11 cellular contexts compared by ENCODE assay signal in genomic region chr10:109961181-109962001, GRCh38. TPM values are rescaled to one million over a fixed set of nuclear protein-coding genes. Genes with fewer than 3 reads are reported as not detected.
DNase-seq lines count a peak whose midpoint lies in the region; ATAC-seq and TF ChIP-seq lines count a peak whose summit lies in the region.
"Had no signal": no experiment of that assay in that cellular context is flagged by ENCODE, and none has a peak within 500 bp of the region (broad histone marks: within the 10 kb centered on the region; RNA-seq: fewer than 3 reads in every experiment).

No MANE protein-coding gene starts in this region.

- no peak overlapping the region for H3K4me2 ChIP-seq in GM23248 (ENCODE audit: unreplicated experiment)

- no peak overlapping the region for H3K9ac ChIP-seq in GM23248
- H3K9ac ChIP-seq in endodermal cell (ENCODE audit: extremely low read depth, low read length, poor library complexity, severe bottlenecking), result no peak overlapping the region

- H2AFZ ChIP-seq in GM23248, result 0 out of 2 replicates have a peak overlapping the region, but pooled peaks have one; percentile 42

- H3K36me3 ChIP-seq in GM23248 (ENCODE audit: low read depth) (no peaks in the 10 kb centered on the region), endodermal cell (ENCODE audit: control insufficient read depth, insufficient read depth, low read length) (no peaks in the 10 kb centered on the region), gastroesophageal sphincter (no peaks in the 10 kb centered on the region), BE2C (no peaks in the 10 kb centered on the region)

- H3K4me1 ChIP-seq in GM23248 (ENCODE audit: insufficient read depth) (peaks cover 39% of the 10 kb centered on the region), endodermal cell (ENCODE audit: control insufficient read depth, insufficient read depth, low read length) (peaks cover 12% of the 10 kb centered on the region), gastroesophageal sphincter (peaks cover 0 to 30% (median 3%) of the 10 kb centered on the region in 3 donors), BE2C (peaks cover 25% of the 10 kb centered on the region)

- peaks cover 10% of the 10 kb centered on the region for H3F3A ChIP-seq in GM23248 (ENCODE audit: insufficient read depth)

- no peak for TF ChIP-seq EP300 in gastroesophageal sphincter (IDR thresholded peaks at IDR 0.05)

- H3K27ac Mint-ChIP-seq in endodermal cell (peak overlapping the region; percentile 59), osteocyte (ENCODE audit: unreplicated experiment) (peak overlapping the region; percentile 90)
- no peak overlapping the region for H3K27ac Mint-ChIP-seq in stimulated activated naive CD8-positive, alpha-beta T cell treated with anti-CD3 and anti-CD28 coated beads, Interleukin-15, amount 100 ng/mL, for 72 hours

- TF ChIP-seq CTCF in endodermal cell (conservative IDR thresholded peaks at IDR 0.05) (no peak), osteocyte (IDR thresholded peaks at IDR 0.05) (no peak), gastroesophageal sphincter (IDR thresholded peaks at IDR 0.05) (no peak), BE2C (IDR thresholded peaks at IDR 0.05; ENCODE audit: low read depth, low read length) (no peak)

- H4K20me1 ChIP-seq in GM23248 (ENCODE audit: insufficient read depth), result no peaks in the 10 kb centered on the region

- H3K36me3 Mint-ChIP-seq in endodermal cell (ENCODE audit: low read depth) (no peaks in the 10 kb centered on the region), osteocyte (ENCODE audit: unreplicated experiment) (no peaks in the 10 kb centered on the region)

- no peaks in the 10 kb centered on the region for H3K9me3 Mint-ChIP-seq in endodermal cell
- H3K9me3 Mint-ChIP-seq in osteocyte (ENCODE audit: unreplicated experiment), result peaks cover 3% of the 10 kb centered on the region
- no peaks in the 10 kb centered on the region for H3K9me3 Mint-ChIP-seq in stimulated activated naive CD8-positive, alpha-beta T cell treated with anti-CD3 and anti-CD28 coated beads, Interleukin-15, amount 100 ng/mL, for 72 hours

- H3K27me3 Mint-ChIP-seq in endodermal cell (ENCODE audit: insufficient read depth) (no peaks in the 10 kb centered on the region), osteocyte (ENCODE audit: unreplicated experiment) (no peaks in the 10 kb centered on the region)
- no peaks in the 10 kb centered on the region for H3K27me3 Mint-ChIP-seq in stimulated activated naive CD8-positive, alpha-beta T cell treated with anti-CD3 and anti-CD28 coated beads, Interleukin-15, amount 100 ng/mL, for 72 hours

- peak; percentile 39 for DNase-seq in GM23248
- DNase-seq in NCI-H69 (lab: John Stamatoyannopoulos, UW), result peak; percentile 90
- DNase-seq in endodermal cell, result no peak
- DNase-seq in osteocyte (ENCODE audit: extremely low spot score, unreplicated experiment), result no peak
- DNase-seq in ecto neural progenitor cell (ENCODE audit: low spot score), result no peak
- DNase-seq in BE2C, result no peak
- no peak for DNase-seq in stimulated activated naive CD8-positive, alpha-beta T cell treated with anti-CD3 and anti-CD28 coated beads, Interleukin-15, amount 100 ng/mL, for 72 hours
- DNase-seq: activated effector memory CD4-positive, alpha-beta T cell treated with anti-CD3 and anti-CD28 coated beads, Interleukin-2, amount 50 U/mL, for 16 hours; foreskin melanocyte; KBM-7 had no signal

- no peak for ATAC-seq in gastroesophageal sphincter
- no peak for ATAC-seq in stimulated activated naive CD8-positive, alpha-beta T cell treated with anti-CD3 and anti-CD28 coated beads, Interleukin-15, amount 100 ng/mL, for 72 hours

- no peaks in the 10 kb centered on the region for H3K79me2 ChIP-seq in GM23248 (ENCODE audit: insufficient read depth)

- H3K4me3 ChIP-seq in GM23248 (no peak overlapping the region), endodermal cell (ENCODE audit: low read length) (no peak overlapping the region), gastroesophageal sphincter (no peak overlapping the region), BE2C (ENCODE audit: low read depth, low read length) (no peak overlapping the region)

- no peak overlapping the region for H3K27ac ChIP-seq in GM23248
- no peak overlapping the region for H3K27ac ChIP-seq in endodermal cell (ENCODE audit: low read depth, low read length)
- peak overlapping the region in 1 of 4 donors; percentile 4 for H3K27ac ChIP-seq in gastroesophageal sphincter

- in situ Hi-C loops in GM23248 (cut with MboI), result no loop called here

- 47% methylated on average over 5 of the region's 5 CpGs for WGBS in GM23248 (ENCODE audit: low coverage in 1 of 2, low lambda C conversion rate in 2 of 2, missing lambda C conversion rate in 2 of 2), 2 experiments
- WGBS in endodermal cell (ENCODE audit: insufficient coverage in 1 of 2, insufficient read length in 1 of 2), 2 experiments, result 74 to 77% methylated on average over 2 to 5 of the region's 5 CpGs
- 65 to 78% methylated on average over 4 to 5 of the region's 5 CpGs for WGBS in gastroesophageal sphincter (ENCODE audit: low coverage in 1 of 2), 2 donors

- H3K4me3 Mint-ChIP-seq in endodermal cell (no peak overlapping the region), osteocyte (ENCODE audit: unreplicated experiment) (no peak overlapping the region)
- H3K4me3 Mint-ChIP-seq in stimulated activated naive CD8-positive, alpha-beta T cell treated with anti-CD3 and anti-CD28 coated beads, Interleukin-15, amount 100 ng/mL, for 72 hours, result no peak overlapping the region

- H3K27me3 ChIP-seq in GM23248 (replicated peaks; ENCODE audit: insufficient read depth) (no peaks in the 10 kb centered on the region), endodermal cell (ENCODE audit: control insufficient read depth, insufficient read depth, low read length, poor library complexity, severe bottlenecking) (no peaks in the 10 kb centered on the region), gastroesophageal sphincter (no peaks in the 10 kb centered on the region), BE2C (no peaks in the 10 kb centered on the region)

- H3K9me3 ChIP-seq in GM23248 (ENCODE audit: low read depth) (no peaks in the 10 kb centered on the region), endodermal cell (ENCODE audit: control insufficient read depth, low read length) (no peaks in the 10 kb centered on the region), gastroesophageal sphincter (no peaks in the 10 kb centered on the region), BE2C (no peaks in the 10 kb centered on the region)

- peaks cover 31% of the 10 kb centered on the region for H3K4me1 Mint-ChIP-seq in endodermal cell
- H3K4me1 Mint-ChIP-seq in osteocyte (ENCODE audit: unreplicated experiment), result peaks cover 80% of the 10 kb centered on the region
- H3K4me1 Mint-ChIP-seq in stimulated activated naive CD8-positive, alpha-beta T cell treated with anti-CD3 and anti-CD28 coated beads, Interleukin-15, amount 100 ng/mL, for 72 hours, result peaks cover 10% of the 10 kb centered on the region

- no peaks in the 10 kb centered on the region for H3K9me2 ChIP-seq in GM23248 (ENCODE audit: insufficient read depth)

- TF ChIP-seq POLR2A in gastroesophageal sphincter (IDR thresholded peaks at IDR 0.05), result no peak

RNA-seq across cellular contexts. Expression of gene XPNPEP1, which starts 38.1 kb away (rescaled TPM):
- 108 and 115 TPM in 2 replicates for total RNA-seq in GM23248 (2014; rRNA removed; shearing (Covaris generic))
- polyA plus RNA-seq in GM23248 (2016; fragmentation: Nextera tagmentation; extraction: Ambion mirVana), result 48.1 and 48.2 TPM in 2 replicates
- total RNA-seq in endodermal cell (10 to 100 TPM; 39.2 to 50.2 TPM), osteocyte (74.5 and 86.5 TPM in 2 replicates), gastroesophageal sphincter (10 to 100 TPM; 35.5 to 58.0 (median 52.1) TPM)
- polyA plus RNA-seq in endodermal cell (2013, experiment 1 of 2), result 54.5 TPM
- 51.2 TPM for polyA plus RNA-seq in endodermal cell (2013, experiment 2 of 2)
- 121 TPM for polyA plus RNA-seq in BE2C (2012; ENCODE audit: insufficient read depth, insufficient read length, low read depth)

RNA-seq across cellular contexts. Expression of gene ADD3, which starts 46.4 kb away (rescaled TPM):
- 128 and 1,101 TPM in 2 replicates for total RNA-seq in GM23248 (2014; rRNA removed; shearing (Covaris generic))
- 129 and 133 TPM in 2 replicates for polyA plus RNA-seq in GM23248 (2016; fragmentation: Nextera tagmentation; extraction: Ambion mirVana)
- total RNA-seq in endodermal cell, result 100 to 1,000 TPM; 183 to 241 TPM
- 105 TPM for polyA plus RNA-seq in endodermal cell (2013, experiment 1 of 2)
- polyA plus RNA-seq in endodermal cell (2013, experiment 2 of 2), result 104 TPM
- 128 and 138 TPM in 2 replicates for total RNA-seq in osteocyte
- total RNA-seq in gastroesophageal sphincter, result 100 to 1,000 TPM in 2 of 4 donors, 10 to 100 TPM in 2; 50.3 to 277 (median 118) TPM
- polyA plus RNA-seq in BE2C (2012; ENCODE audit: insufficient read depth, insufficient read length, low read depth), result 26.0 TPM

Comparison
In these comparisons a context has a peak if more than half of its experiments do, and no peak if none do; other contexts are left out.
1. DNase-seq: peak in GM23248 (single experiment) and NCI-H69 (single experiment); none in endodermal cell (single experiment), osteocyte (single experiment), ecto neural progenitor cell (single experiment), BE2C (single experiment) and stimulated activated naive CD8-positive, alpha-beta T cell treated with anti-CD3 and anti-CD28 coated beads, Interleukin-15, amount 100 ng/mL, for 72 hours (0 of 2).
2. H3K27ac Mint-ChIP-seq: peak in endodermal cell (single experiment) and osteocyte (single experiment); none in stimulated activated naive CD8-positive, alpha-beta T cell treated with anti-CD3 and anti-CD28 coated beads, Interleukin-15, amount 100 ng/mL, for 72 hours (0 of 2).